In genomic region chr6:125584468-125584939, GRCh38 we compare ENCODE assay signal across 10 cellular contexts.
DNase-seq lines count a peak whose midpoint lies in the region; ATAC-seq and TF ChIP-seq lines count a peak whose summit lies in the region.
"Had no signal": no experiment of that assay in that cellular context is flagged by ENCODE, and none has a peak within 500 bp of the region (broad histone marks: within the 10 kb centered on the region; RNA-seq: fewer than 3 reads in every experiment).

No MANE protein-coding gene starts in this region.

- H3K9me3 ChIP-seq in right lobe of liver (no peaks in the 10 kb centered on the region), MG63 (no peaks in the 10 kb centered on the region)

- H3K27ac ChIP-seq in coronary artery (peak overlapping the region in 1 of 2 donors; percentile 69), right lobe of liver (no peak overlapping the region)

- no peaks in the 10 kb centered on the region for H3K27me3 ChIP-seq in right lobe of liver
- no peaks in the 10 kb centered on the region for H3K27me3 ChIP-seq in MG63

- TF ChIP-seq CTCF in coronary artery (IDR thresholded peaks at IDR 0.05) = no peak
- TF ChIP-seq CTCF in right lobe of liver (IDR thresholded peaks at IDR 0.05) = no peak

- TF ChIP-seq POLR2A in right lobe of liver (IDR thresholded peaks at IDR 0.05) = no peak

- ATAC-seq in right lobe of liver (peak in 3 of 4 donors; percentile 15 to 29 (median 17)), HG03280 (IDR thresholded peaks at IDR 0.05; ENCODE audit: unreplicated experiment) (no peak)
- ATAC-seq: activated T-cell treated with anti-CD3 and anti-CD28 coated beads, Interleukin-2, amount 50 U/mL, for 72 hours had no signal

- H3K36me3 ChIP-seq in right lobe of liver (no peaks in the 10 kb centered on the region), MG63 (no peaks in the 10 kb centered on the region)

- DNase-seq in A172 (ENCODE audit: low spot score) (peak; percentile 47), NCI-H2171 treated with DMSO at 0.1 percent for 48 hours (lab: John Stamatoyannopoulos, UW) (peak; percentile 91), coronary artery (ENCODE audit: low spot score) (peak; percentile 79), right lobe of liver (no peak), MG63 (no peak), germinal center (ENCODE audit: low spot score) (no peak), T-helper 9 cell (no peak)
- DNase-seq: activated T-cell treated with anti-CD3 and anti-CD28 coated beads, Interleukin-2, amount 50 U/mL, for 72 hours; NCI-H1436 treated with DMSO at 0.1 percent for 48 hours had no signal

- no peaks in the 10 kb centered on the region for H3K4me1 ChIP-seq in right lobe of liver

- WGBS in right lobe of liver (ENCODE audit: insufficient coverage, low coverage, low lambda C conversion rate, missing lambda C conversion rate) = 42% methylated on average over 2 of the region's 9 CpGs

- intact Hi-C loops in right lobe of liver (cut with DNase I) = no loop called here

- H3K4me3 ChIP-seq in coronary artery (peak overlapping the region; percentile 19), right lobe of liver (no peak overlapping the region), MG63 (no peak overlapping the region)

Comparison
In these comparisons a context has a peak if more than half of its experiments do, and no peak if none do; other contexts are left out.
1. DNase-seq: peak in A172 (single experiment), NCI-H2171 treated with DMSO at 0.1 percent for 48 hours (single experiment) and coronary artery (single experiment); none in right lobe of liver (0 of 3), MG63 (single experiment), germinal center (single experiment) and T-helper 9 cell (single experiment).